Comparison of ENCODE assay signal across 11 cellular contexts in the genomic region with DNA sequence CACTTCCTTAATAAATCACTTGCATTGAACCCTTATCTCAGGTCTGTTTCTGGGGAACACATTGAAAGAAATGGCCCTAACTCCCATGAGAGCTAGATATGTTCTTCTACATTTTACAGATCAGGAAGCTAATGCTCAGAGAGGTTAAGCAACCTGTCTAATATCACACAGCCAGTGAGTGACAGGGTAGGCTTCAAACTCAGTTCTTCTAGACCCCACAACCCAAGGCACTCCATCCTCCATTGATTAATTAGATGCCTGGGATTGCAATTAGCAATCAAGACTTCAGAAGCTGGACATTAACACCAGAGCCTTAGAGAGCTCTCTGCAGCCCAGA. TPM values are rescaled to one million over a fixed set of nuclear protein-coding genes. Genes with fewer than 3 reads are reported as not detected.
DNase-seq lines count a peak whose midpoint lies in the region; ATAC-seq and TF ChIP-seq lines count a peak whose summit lies in the region.
"Had no signal": no experiment of that assay in that cellular context is flagged by ENCODE, and none has a peak within 500 bp of the region (broad histone marks: within the 10 kb centered on the region; RNA-seq: fewer than 3 reads in every experiment).

No MANE protein-coding gene starts in this region.

- no peaks in the 10 kb centered on the region for H3K36me3 Mint-ChIP-seq in Calu3 (ENCODE audit: insufficient read depth, unreplicated experiment)
- peaks cover 5% of the 10 kb centered on the region for H3K36me3 Mint-ChIP-seq in glutamatergic neuron (ENCODE audit: unreplicated experiment)
- H3K36me3 Mint-ChIP-seq in Caco-2 (ENCODE audit: insufficient read depth, unreplicated experiment): no peaks in the 10 kb centered on the region
- H3K36me3 Mint-ChIP-seq: CD4-positive, alpha-beta memory T cell had no signal

- ATAC-seq in heart right ventricle: no peak

- H2AFZ ChIP-seq in KMS-11 (ENCODE audit: low read depth): no peak overlapping the region

- no peak overlapping the region for H3K27ac ChIP-seq in KMS-11
- H3K27ac ChIP-seq in VCaP: no peak overlapping the region
- H3K27ac ChIP-seq in prostate gland: no peak overlapping the region
- no peak overlapping the region for H3K27ac ChIP-seq in heart right ventricle
- H3K27ac ChIP-seq: BLaER1 had no signal

- H3K27ac Mint-ChIP-seq in Calu3 (ENCODE audit: unreplicated experiment): no peak overlapping the region
- H3K27ac Mint-ChIP-seq in glutamatergic neuron (ENCODE audit: unreplicated experiment): no peak overlapping the region
- no peak overlapping the region for H3K27ac Mint-ChIP-seq in Caco-2 (ENCODE audit: unreplicated experiment)
- H3K27ac Mint-ChIP-seq: CD4-positive, alpha-beta memory T cell had no signal

- no peak for TF ChIP-seq POLR2A in prostate gland (IDR thresholded peaks at IDR 0.05)

- POLR2A ChIA-PET in Caco-2 (lab: Charles Lee): interaction anchor here (0.7 kb wide), 1 partner anchor 101 kb away, joined by 3 read pairs; no protein-coding TSS in a partner anchor

- no peak overlapping the region for H3K4me3 ChIP-seq in KMS-11 (IDR thresholded peaks at IDR 0.05; ENCODE audit: insufficient read depth, low read depth, low read length)
- H3K4me3 ChIP-seq in prostate gland: no peak overlapping the region
- H3K4me3 ChIP-seq in heart right ventricle: no peak overlapping the region
- H3K4me3 ChIP-seq in Caco-2 (ENCODE audit: low read depth, low read length): no peak overlapping the region
- H3K4me3 ChIP-seq: BLaER1 had no signal

- H3K4me1 Mint-ChIP-seq in Calu3 (ENCODE audit: low read depth, unreplicated experiment) (no peaks in the 10 kb centered on the region), glutamatergic neuron (ENCODE audit: low read depth, unreplicated experiment) (peaks cover 38% of the 10 kb centered on the region), Caco-2 (ENCODE audit: low read depth, unreplicated experiment) (peaks cover 8% of the 10 kb centered on the region)

- H3K27me3 Mint-ChIP-seq in Calu3 (ENCODE audit: unreplicated experiment) (peaks cover 12% of the 10 kb centered on the region), glutamatergic neuron (ENCODE audit: unreplicated experiment) (peaks cover 37% of the 10 kb centered on the region), Caco-2 (ENCODE audit: insufficient read depth, unreplicated experiment) (no peaks in the 10 kb centered on the region)
- H3K27me3 Mint-ChIP-seq: CD4-positive, alpha-beta memory T cell had no signal

- no peaks in the 10 kb centered on the region for H3K36me3 ChIP-seq in KMS-11 (ENCODE audit: insufficient read depth)
- no peaks in the 10 kb centered on the region for H3K36me3 ChIP-seq in prostate gland
- H3K36me3 ChIP-seq in heart right ventricle: no peaks in the 10 kb centered on the region
- no peaks in the 10 kb centered on the region for H3K36me3 ChIP-seq in Caco-2 (ENCODE audit: control insufficient read depth, insufficient read depth, low read length)
- H3K36me3 ChIP-seq: BLaER1 had no signal

- H3K9me3 Mint-ChIP-seq in Calu3 (ENCODE audit: low read depth, unreplicated experiment) (no peaks in the 10 kb centered on the region), glutamatergic neuron (ENCODE audit: unreplicated experiment) (peaks cover 35% of the 10 kb centered on the region), Caco-2 (ENCODE audit: unreplicated experiment) (no peaks in the 10 kb centered on the region)
- H3K9me3 Mint-ChIP-seq: CD4-positive, alpha-beta memory T cell had no signal

- no peaks in the 10 kb centered on the region for H3K4me1 ChIP-seq in KMS-11 (ENCODE audit: low read depth, poor library complexity, severe bottlenecking)
- no peaks in the 10 kb centered on the region for H3K4me1 ChIP-seq in prostate gland (replicated peaks)
- H3K4me1 ChIP-seq in heart right ventricle: peaks cover 0 to 3% (median 0%) of the 10 kb centered on the region in 9 donors
- peaks cover 39% of the 10 kb centered on the region for H3K4me1 ChIP-seq in Caco-2

- H3K4me2 ChIP-seq in KMS-11: no peak overlapping the region

- peak; percentile 2 for TF ChIP-seq CTCF in Calu3 (IDR thresholded peaks at IDR 0.05; ENCODE audit: unreplicated experiment)
- TF ChIP-seq CTCF in KMS-11 (conservative IDR thresholded peaks at IDR 0.05; ENCODE audit: low read depth, low read length): 0 out of 2 replicates have a peak, but pooled peaks have one; percentile 23
- TF ChIP-seq CTCF in VCaP (conservative IDR thresholded peaks at IDR 0.05): peak; percentile 35
- TF ChIP-seq CTCF in glutamatergic neuron (IDR thresholded peaks at IDR 0.05; ENCODE audit: partially characterized antibody, unreplicated experiment): no peak
- TF ChIP-seq CTCF in prostate gland (IDR thresholded peaks at IDR 0.05): no peak
- no peak for TF ChIP-seq CTCF in heart right ventricle (IDR thresholded peaks at IDR 0.05)
- TF ChIP-seq CTCF in Caco-2 (IDR thresholded peaks at IDR 0.05; ENCODE audit: insufficient read depth in 1 of 2, low read depth in 1 of 2, low read length in 1 of 2, severe bottlenecking in 1 of 2, unreplicated experiment in 1 of 2): no peak

- H3K27me3 ChIP-seq in KMS-11 (ENCODE audit: insufficient read depth, low read depth): no peaks in the 10 kb centered on the region
- no peaks in the 10 kb centered on the region for H3K27me3 ChIP-seq in prostate gland (replicated peaks; ENCODE audit: insufficient read depth)
- peaks cover 0 to 40% (median 31%) of the 10 kb centered on the region in 7 donors for H3K27me3 ChIP-seq in heart right ventricle
- no peaks in the 10 kb centered on the region for H3K27me3 ChIP-seq in Caco-2 (replicated peaks; ENCODE audit: control insufficient read depth, insufficient read depth, low read length)
- H3K27me3 ChIP-seq: BLaER1 had no signal

- H3K9me3 ChIP-seq in prostate gland (no peaks in the 10 kb centered on the region), heart right ventricle (peaks cover 0 to 2% (median 0%) of the 10 kb centered on the region in 11 donors), Caco-2 (no peaks in the 10 kb centered on the region)
- H3K9me3 ChIP-seq: BLaER1 had no signal

- H4K20me1 ChIP-seq in KMS-11 (ENCODE audit: insufficient read depth): no peaks in the 10 kb centered on the region
- H4K20me1 ChIP-seq: BLaER1 had no signal

- intact Hi-C loops in Calu3 (cut with micrococcal nuclease; ENCODE audit: unreplicated experiment): loop anchor here (1.0 to 10.0 kb wide), 4 partner anchors 43 to 537 kb away; no protein-coding TSS in a partner anchor
- intact Hi-C loops in prostate gland (cut with DNase I): loop anchor here (2.0 to 5.0 kb wide), 2 partner anchors 67 to 100 kb away; no protein-coding TSS in a partner anchor
- intact Hi-C loops in heart right ventricle (cut with DNase I): loop anchor here in 7 of 10 donors (2.0 to 10.0 kb wide), 7 partner anchors 92 to 534 kb away; no protein-coding TSS in a partner anchor
- intact Hi-C loops in Caco-2 (cut with micrococcal nuclease; ENCODE audit: unreplicated experiment): loop anchor here (1.0 kb wide), 3 partner anchors 43 to 538 kb away; no protein-coding TSS in a partner anchor

- DNase-seq in Calu3: no peak
- no peak for DNase-seq in glutamatergic neuron
- no peak for DNase-seq in HPDE6-E6E7 (ENCODE audit: extremely low spot score)
- no peak for DNase-seq in prostate gland (ENCODE audit: low spot score)
- DNase-seq in heart right ventricle: no peak
- no peak for DNase-seq in Caco-2
- DNase-seq: CD4-positive, alpha-beta memory T cell; GOT3 had no signal

- no peak overlapping the region for H3K4me3 Mint-ChIP-seq in Calu3 (ENCODE audit: low read depth, unreplicated experiment)
- peak overlapping the region; percentile 34 for H3K4me3 Mint-ChIP-seq in glutamatergic neuron (ENCODE audit: unreplicated experiment)
- no peak overlapping the region for H3K4me3 Mint-ChIP-seq in Caco-2 (ENCODE audit: unreplicated experiment)
- H3K4me3 Mint-ChIP-seq: CD4-positive, alpha-beta memory T cell had no signal

- no TSS peak for BruUV-seq in Calu3 (replicated peaks; lab: Mats Ljungman, UMichigan)
- BruUV-seq in Caco-2 (replicated peaks; lab: Mats Ljungman, UMichigan): no TSS peak

- CTCF ChIA-PET in Calu3 (lab: Charles Lee): interaction anchor here (0.7 to 1.9 kb wide), 9 partner anchors 16 to 204 kb away, joined by 3 to 45 read pairs (median 3); no protein-coding TSS in a partner anchor
- CTCF ChIA-PET in Caco-2 (lab: Charles Lee): interaction anchor here (0.7 to 2.1 kb wide), 14 partner anchors 8 to 313 kb away, joined by 3 to 26 read pairs (median 3); partner anchors contain the start of gene BDKRB2

- H3K79me2 ChIP-seq in KMS-11 (ENCODE audit: insufficient read depth, low read depth): no peaks in the 10 kb centered on the region

- no peak overlapping the region for H3K9ac ChIP-seq in KMS-11
- H3K9ac ChIP-seq: BLaER1 had no signal

RNA-seq across cellular contexts. Expression of gene C14orf132, which starts 59.8 kb away (rescaled TPM):
- total RNA-seq in Calu3 (2022): 1.3 and 2.6 TPM in 2 replicates
- 552 TPM for total RNA-seq in glutamatergic neuron (ENCODE audit: unreplicated experiment)
- 1 to 10 TPM; 6.6 to 7.8 TPM for total RNA-seq in prostate gland
- total RNA-seq in heart right ventricle: 10 to 100 TPM in 3 of 10 donors, 1 to 10 TPM in 6, under 1 TPM in 1; 0.85 to 16.2 (median 3.8) TPM
- 1 to 10 TPM in 1 of 2 donors, under 1 TPM in 1; 0.80 to 2.5 TPM for polyA plus RNA-seq in heart right ventricle
- 0.05 and 0.20 TPM in 2 replicates for total RNA-seq in Caco-2 (2022)

Comparison
In these comparisons a context has a peak if more than half of its experiments do, and no peak if none do; other contexts are left out.
1. CTCF ChIP-seq: peak in Calu3 (single experiment), KMS-11 (single experiment) and VCaP (single experiment); none in glutamatergic neuron (single experiment), prostate gland (0 of 4), heart right ventricle (0 of 9) and Caco-2 (0 of 2).
2. RNA of gene C14orf132, which starts 59.8 kb away (total RNA-seq): 552 TPM in glutamatergic neuron (single experiment); 6.6 to 7.8 TPM in prostate gland, 0.85 to 16.2 TPM in heart right ventricle, 1.3 to 2.6 TPM in Calu3 and 0.05 to 0.20 TPM in Caco-2; every median in the first group is over 10 times any median in the second.